In the genomic region with DNA sequence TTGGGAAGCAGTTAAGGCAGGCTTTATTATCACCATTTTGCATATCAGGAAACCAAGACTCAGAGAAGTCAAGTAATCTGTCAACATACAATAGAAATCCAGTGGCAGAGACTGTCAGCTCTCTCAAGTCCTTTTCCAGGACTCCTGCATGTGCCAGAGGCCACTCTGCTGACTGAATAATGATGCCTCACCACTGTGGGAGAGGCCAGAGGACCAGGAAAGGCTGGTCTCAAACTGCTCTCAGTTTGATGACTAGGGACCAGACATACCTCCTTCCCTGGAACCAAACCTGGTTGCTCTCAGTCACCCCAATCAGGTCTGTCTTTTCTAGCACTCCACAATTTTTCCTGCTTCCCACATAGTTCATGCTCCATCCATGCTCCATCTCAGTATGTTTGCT, we compare ENCODE assay signal across 15 cellular contexts. TPM values are rescaled to one million over a fixed set of nuclear protein-coding genes. Genes with fewer than 3 reads are reported as not detected.
DNase-seq lines count a peak whose midpoint lies in the region; ATAC-seq and TF ChIP-seq lines count a peak whose summit lies in the region.
"Had no signal": no experiment of that assay in that cellular context is flagged by ENCODE, and none has a peak within 500 bp of the region (broad histone marks: within the 10 kb centered on the region; RNA-seq: fewer than 3 reads in every experiment).

No MANE protein-coding gene starts in this region.

- ATAC-seq in left ventricle myocardium superior: peak; percentile 46
- ATAC-seq in stimulated activated effector memory CD8-positive, alpha-beta T cell treated with anti-CD3 and anti-CD28 coated beads, Interleukin-12 subunit alpha, Interleukin-12 subunit beta, amount 100 ng/mL, for 72 hours: no peak
- no peak for ATAC-seq in GM18858 (IDR thresholded peaks at IDR 0.05; ENCODE audit: unreplicated experiment)
- ATAC-seq: body of pancreas had no signal

- H3K4me2 ChIP-seq in OCI-LY3 (ENCODE audit: low read length): peak overlapping the region; percentile 65; the same call in 1 of the 2 replicates

- H3K36me3 Mint-ChIP-seq in activated CD4-positive, alpha-beta T cell treated with anti-CD3 and anti-CD28 coated beads, Interleukin-2, amount 10 ng/mL, durations not matched to agents 24 days and 14 days (ENCODE audit: low read depth): peaks cover 35% of the 10 kb centered on the region
- H3K36me3 Mint-ChIP-seq in stimulated activated effector memory CD8-positive, alpha-beta T cell treated with anti-CD3 and anti-CD28 coated beads, Interleukin-12 subunit alpha, Interleukin-12 subunit beta, amount 100 ng/mL, for 72 hours: no peaks in the 10 kb centered on the region

- H3K27ac Mint-ChIP-seq in activated CD4-positive, alpha-beta T cell treated with anti-CD3 and anti-CD28 coated beads, Interleukin-2, amount 10 ng/mL, durations not matched to agents 24 days and 14 days: peak overlapping the region; percentile 84
- peak overlapping the region; percentile 78 for H3K27ac Mint-ChIP-seq in stimulated activated effector memory CD8-positive, alpha-beta T cell treated with anti-CD3 and anti-CD28 coated beads, Interleukin-12 subunit alpha, Interleukin-12 subunit beta, amount 100 ng/mL, for 72 hours

- H3K9me3 ChIP-seq in OCI-LY3 (ENCODE audit: insufficient read depth, low read length): peaks cover 19% of the 10 kb centered on the region; the same call in 1 of the 2 replicates
- H3K9me3 ChIP-seq: body of pancreas had no signal

- H3K27me3 ChIP-seq in OCI-LY3 (ENCODE audit: low read depth, low read length): no peaks in the 10 kb centered on the region
- H3K27me3 ChIP-seq: body of pancreas had no signal

- intact Hi-C loops in activated CD4-positive, alpha-beta T cell treated with anti-CD3 and anti-CD28 coated beads, Interleukin-2, amount 10 ng/mL, durations not matched to agents 24 days and 14 days (cut with micrococcal nuclease): loop anchor here (10.0 kb wide), 2 partner anchors 203 to 493 kb away; no protein-coding TSS in a partner anchor
- intact Hi-C loops in left ventricle myocardium superior (cut with micrococcal nuclease): loop anchor here (10.0 kb wide), 2 partner anchors 383 to 943 kb away; no protein-coding TSS in a partner anchor

- H2AFZ ChIP-seq in OCI-LY3 (ENCODE audit: low read depth, low read length): no peak overlapping the region

- peaks cover 33% of the 10 kb centered on the region for H4K20me1 ChIP-seq in OCI-LY3 (ENCODE audit: insufficient read depth, low read length)

- H3K27ac ChIP-seq in OCI-LY3 (ENCODE audit: low read length): peak overlapping the region; percentile 64
- H3K27ac ChIP-seq: 22Rv1 had no signal

- peak overlapping the region; percentile 44; the same call in 1 of the 2 replicates for H3K9ac ChIP-seq in OCI-LY3 (ENCODE audit: low read length)

- DNase-seq in activated CD4-positive, alpha-beta T cell treated with anti-CD3 and anti-CD28 coated beads, Interleukin-2, amount 10 ng/mL, durations not matched to agents 24 days and 14 days: peak; percentile 40
- no peak for DNase-seq in activated CD4-positive, alpha-beta T cell treated with anti-CD3 and anti-CD28 coated beads, Interleukin-2, amount 50 U/mL, for 1 hour
- DNase-seq in left ventricle myocardium superior: no peak
- no peak for DNase-seq in stimulated activated effector memory CD8-positive, alpha-beta T cell treated with anti-CD3 and anti-CD28 coated beads, Interleukin-12 subunit alpha, Interleukin-12 subunit beta, amount 100 ng/mL, for 72 hours (ENCODE audit: low spot score in 2 of 2)
- no peak for DNase-seq in GM20000 (ENCODE audit: low spot score)
- DNase-seq in GM19238 (ENCODE audit: insufficient read length, low spot score): no peak
- DNase-seq: effector CD4-positive, alpha-beta T cell; H9; NCI-H2171; stimulated activated CD4-positive, alpha-beta T cell treated with anti-CD3 and anti-CD28 coated beads, Interleukin-4, amount 100 ng/mL, for 4 hours; T-helper 9 cell had no signal

- peaks cover 50% of the 10 kb centered on the region for H3K4me1 ChIP-seq in OCI-LY3 (ENCODE audit: low read length)

- no peak overlapping the region for H3K4me3 Mint-ChIP-seq in activated CD4-positive, alpha-beta T cell treated with anti-CD3 and anti-CD28 coated beads, Interleukin-2, amount 10 ng/mL, durations not matched to agents 24 days and 14 days
- H3K4me3 Mint-ChIP-seq in stimulated activated effector memory CD8-positive, alpha-beta T cell treated with anti-CD3 and anti-CD28 coated beads, Interleukin-12 subunit alpha, Interleukin-12 subunit beta, amount 100 ng/mL, for 72 hours: no peak overlapping the region

- H3K36me3 ChIP-seq in OCI-LY3 (replicated peaks; ENCODE audit: low read depth, low read length): peaks cover 35% of the 10 kb centered on the region

- H3K4me1 Mint-ChIP-seq in activated CD4-positive, alpha-beta T cell treated with anti-CD3 and anti-CD28 coated beads, Interleukin-2, amount 10 ng/mL, durations not matched to agents 24 days and 14 days: peaks cover 44% of the 10 kb centered on the region
- H3K4me1 Mint-ChIP-seq in stimulated activated effector memory CD8-positive, alpha-beta T cell treated with anti-CD3 and anti-CD28 coated beads, Interleukin-12 subunit alpha, Interleukin-12 subunit beta, amount 100 ng/mL, for 72 hours: peaks cover 59% of the 10 kb centered on the region

- H3K4me3 ChIP-seq in OCI-LY3 (ENCODE audit: low read length): no peak overlapping the region
- H3K4me3 ChIP-seq: body of pancreas had no signal

- no peak for TF ChIP-seq CTCF in OCI-LY3 (IDR thresholded peaks at IDR 0.05; ENCODE audit: low read depth, low read length)
- TF ChIP-seq CTCF in GM20000 (IDR thresholded peaks at IDR 0.05; ENCODE audit: extremely low read depth, missing control alignments): no peak

- H3K9me3 Mint-ChIP-seq in activated CD4-positive, alpha-beta T cell treated with anti-CD3 and anti-CD28 coated beads, Interleukin-2, amount 10 ng/mL, durations not matched to agents 24 days and 14 days: peaks cover 13% of the 10 kb centered on the region
- peaks cover 6% of the 10 kb centered on the region for H3K9me3 Mint-ChIP-seq in stimulated activated effector memory CD8-positive, alpha-beta T cell treated with anti-CD3 and anti-CD28 coated beads, Interleukin-12 subunit alpha, Interleukin-12 subunit beta, amount 100 ng/mL, for 72 hours

- peaks cover 98% of the 10 kb centered on the region for H3K79me2 ChIP-seq in OCI-LY3 (ENCODE audit: low read length)

- H3K27me3 Mint-ChIP-seq in activated CD4-positive, alpha-beta T cell treated with anti-CD3 and anti-CD28 coated beads, Interleukin-2, amount 10 ng/mL, durations not matched to agents 24 days and 14 days: no peaks in the 10 kb centered on the region

RNA-seq across cellular contexts. Expression of a gene that starts 8.0 kb away (rescaled TPM):
- 57.9 and 61.0 TPM in 2 replicates for total RNA-seq in activated CD4-positive, alpha-beta T cell treated with anti-CD3 and anti-CD28 coated beads, Interleukin-2, amount 10 ng/mL, durations not matched to agents 24 days and 14 days
- total RNA-seq in left ventricle myocardium superior: 47.8 TPM
